In genomic region chr15:45326280-45326679, GRCh38 we compare ENCODE assay signal across 1 cellular context.
TF ChIP-seq lines count a peak whose summit lies in the region.

No MANE protein-coding gene starts in this region.

TF ChIP-seq in WTC11, 78 proteins besides CTCF, POLR2A, EP300 and RAD21 (continued from another document):
- no peak for TF ChIP-seq FOXP4 (CRISPR knock-in tag; IDR thresholded peaks at IDR 0.05)
TF ChIP-seq in WTC11: peak in this region for 0.
